ENCODE assay signal across 37 cellular contexts in the genomic region with DNA sequence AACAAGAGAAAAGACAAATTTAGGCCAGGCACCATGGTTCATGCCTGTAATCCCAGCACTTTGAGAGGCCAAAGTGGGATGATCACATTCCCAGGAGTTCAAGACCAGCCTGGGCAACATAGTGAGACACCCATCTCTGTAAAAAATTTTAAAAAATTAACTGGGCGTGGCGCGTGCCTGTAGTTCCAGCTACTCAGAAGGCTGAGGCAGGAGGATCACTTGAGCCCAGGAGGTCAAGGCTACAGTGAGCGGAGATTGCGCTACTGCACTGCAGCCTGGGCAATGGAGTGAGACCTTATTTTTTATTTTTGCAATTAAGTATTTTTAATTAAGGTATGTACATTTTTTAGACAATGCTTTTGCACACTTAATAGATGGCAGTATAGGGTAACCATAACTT.
"Had no signal": no experiment of that assay in that cellular context is flagged by ENCODE, and none has a peak within 500 bp of the region (broad histone marks: within the 10 kb centered on the region; RNA-seq: fewer than 3 reads in every experiment).

No MANE protein-coding gene starts in this region.

- H3K4me3 ChIP-seq: breast epithelium, cardiac muscle cell, colonic mucosa, dorsolateral prefrontal cortex, esophagus muscularis mucosa, gastrocnemius medialis, heart left ventricle had no signal

- H3K27ac Mint-ChIP-seq: activated B cell treated with CpG ODN at 0.5 μM for 24 hours; activated CD4-positive, alpha-beta memory T cell treated with anti-CD3 and anti-CD28 coated beads for 36 hours; activated CD4-positive, alpha-beta T cell treated with anti-CD3 and anti-CD28 coated beads for 36 hours; activated CD4-positive, alpha-beta T cell treated with anti-CD3 and anti-CD28 coated beads, Interleukin-2, amount 10 ng/mL, durations not matched to agents 24 days and 14 days; activated CD8-positive, alpha-beta memory T cell treated with anti-CD3 and anti-CD28 coated beads, Interleukin-2, amount 10 ng/mL, durations not matched to agents 7 days and 5 days; activated CD8-positive, alpha-beta T cell treated with anti-CD3 and anti-CD28 coated beads, Interleukin-2, amount 10 ng/mL, durations not matched to agents 7 days and 5 days; activated naive CD4-positive, alpha-beta T cell treated with anti-CD3 and anti-CD28 coated beads, Interleukin-2, amount 10 ng/mL, durations not matched to agents 7 days and 5 days; activated naive CD4-positive, alpha-beta T cell treated with anti-CD3 and anti-CD28 coated beads, Interleukin-2, amount 50 U/mL, for 72 hours; activated naive CD8-positive, alpha-beta T cell treated with anti-CD3 and anti-CD28 coated beads, Interleukin-2, amount 10 ng/mL, durations not matched to agents 7 days and 5 days; activated T-helper 1 cell treated with anti-CD3 and anti-CD28 coated beads, Interleukin-12 subunit alpha, Interleukin-12 subunit beta, Interleukin-2, Interleukin-4 antibody, amounts not matched to agents 30 ng/mL and 10 ng/mL and 1 ng/mL, durations not matched to agents 14 hours and 24 hours and 36 hours; activated T-helper 2 cell treated with anti-CD3 and anti-CD28 coated beads, Interferon-gamma antibody, Interleukin-2, Interleukin-4, amounts not matched to agents 10 μg/mL and 5 μg/mL and 100 μg/mL, durations not matched to agents 14 hours and 24 hours and 36 hours; effector memory CD8-positive, alpha-beta T cell; T-helper 17 cell; T-helper 2 cell treated with Interferon-gamma antibody and Interleukin-4, amounts not matched to agents 5 μg/mL and 100 μg/mL, for 36 hours had no signal

- H3K27ac ChIP-seq: breast epithelium, cardiac muscle cell, colonic mucosa, dorsolateral prefrontal cortex, esophagus muscularis mucosa, foreskin keratinocyte, gastrocnemius medialis, heart left ventricle, WERI-Rb-1 had no signal

- H3K4me1 ChIP-seq: breast epithelium, colonic mucosa had no signal

- H3K27me3 Mint-ChIP-seq: activated CD4-positive, alpha-beta memory T cell treated with anti-CD3 and anti-CD28 coated beads for 36 hours; activated CD4-positive, alpha-beta T cell treated with anti-CD3 and anti-CD28 coated beads for 36 hours; activated CD4-positive, alpha-beta T cell treated with anti-CD3 and anti-CD28 coated beads, Interleukin-2, amount 10 ng/mL, durations not matched to agents 24 days and 14 days; activated CD8-positive, alpha-beta memory T cell treated with anti-CD3 and anti-CD28 coated beads, Interleukin-2, amount 10 ng/mL, durations not matched to agents 7 days and 5 days; activated naive CD8-positive, alpha-beta T cell treated with anti-CD3 and anti-CD28 coated beads, Interleukin-2, amount 10 ng/mL, durations not matched to agents 7 days and 5 days had no signal

- DNase-seq: activated B cell treated with CpG ODN at 0.5 μM for 24 hours; activated CD4-positive, alpha-beta memory T cell treated with anti-CD3 and anti-CD28 coated beads for 36 hours; activated CD4-positive, alpha-beta T cell treated with anti-CD3 and anti-CD28 coated beads for 36 hours; activated CD4-positive, alpha-beta T cell treated with anti-CD3 and anti-CD28 coated beads, Interleukin-2, amount 10 ng/mL, durations not matched to agents 24 days and 14 days; activated CD8-positive, alpha-beta memory T cell treated with anti-CD3 and anti-CD28 coated beads, Interleukin-2, amount 10 ng/mL, durations not matched to agents 7 days and 5 days; activated CD8-positive, alpha-beta memory T cell treated with anti-CD3 and anti-CD28 coated beads, Interleukin-2, amount 50 U/mL, for 4 hours; activated CD8-positive, alpha-beta T cell treated with anti-CD3 and anti-CD28 coated beads, Interleukin-2, amount 10 ng/mL, durations not matched to agents 7 days and 5 days; activated effector memory CD4-positive, alpha-beta T cell treated with anti-CD3 and anti-CD28 coated beads, Interleukin-2, amount 50 U/mL, for 16 hours; activated naive CD4-positive, alpha-beta T cell treated with anti-CD3 and anti-CD28 coated beads, Interleukin-2, amount 10 ng/mL, durations not matched to agents 7 days and 5 days; activated naive CD8-positive, alpha-beta T cell treated with anti-CD3 and anti-CD28 coated beads, Interleukin-2, amount 10 ng/mL, durations not matched to agents 7 days and 5 days; activated T-cell treated with anti-CD3 and anti-CD28 coated beads, Interleukin-2, amount 50 U/mL, for 1 hour; activated T-cell treated with anti-CD3 and anti-CD28 coated beads, Interleukin-2, amount 50 U/mL, for 48 hours; central memory CD4-positive, alpha-beta T cell; cerebellar nuclear complex; colonic mucosa; dorsolateral prefrontal cortex; effector memory CD8-positive, alpha-beta T cell; erythroblast; foreskin keratinocyte; gastrocnemius medialis; glutamatergic neuron; heart left ventricle; T-helper 1 cell; T-helper 17 cell; T1000; WERI-Rb-1 had no signal

- H3K36me3 ChIP-seq: breast epithelium, cardiac muscle cell, colonic mucosa, esophagus muscularis mucosa, gastrocnemius medialis, heart left ventricle had no signal

- H3K9me3 ChIP-seq: ascending aorta, breast epithelium, colonic mucosa, esophagus muscularis mucosa, gastrocnemius medialis, heart left ventricle had no signal

- H3K4me3 Mint-ChIP-seq: activated B cell treated with CpG ODN at 0.5 μM for 24 hours; activated CD4-positive, alpha-beta memory T cell treated with anti-CD3 and anti-CD28 coated beads for 36 hours; activated CD4-positive, alpha-beta T cell treated with anti-CD3 and anti-CD28 coated beads, Interleukin-2, amount 10 ng/mL, durations not matched to agents 24 days and 14 days; activated CD8-positive, alpha-beta memory T cell treated with anti-CD3 and anti-CD28 coated beads, Interleukin-2, amount 10 ng/mL, durations not matched to agents 7 days and 5 days; activated CD8-positive, alpha-beta T cell treated with anti-CD3 and anti-CD28 coated beads, Interleukin-2, amount 10 ng/mL, durations not matched to agents 7 days and 5 days; activated naive CD4-positive, alpha-beta T cell treated with anti-CD3 and anti-CD28 coated beads, Interleukin-2, amount 10 ng/mL, durations not matched to agents 7 days and 5 days; activated naive CD8-positive, alpha-beta T cell treated with anti-CD3 and anti-CD28 coated beads, Interleukin-2, amount 10 ng/mL, durations not matched to agents 7 days and 5 days; dendritic cell treated with granulocyte-macrophage colony-stimulating factor and Interleukin-4, amounts not matched to agents 40 ng/mL and 50 ng/mL, for 4 days; effector memory CD8-positive, alpha-beta T cell; T-helper 17 cell; T-helper 2 cell treated with Interferon-gamma antibody and Interleukin-4, amounts not matched to agents 5 μg/mL and 100 μg/mL, for 36 hours had no signal

- H3K27me3 ChIP-seq: ascending aorta, breast epithelium, cardiac muscle cell, colonic mucosa, dorsolateral prefrontal cortex, esophagus muscularis mucosa, foreskin keratinocyte, heart left ventricle had no signal

- ATAC-seq: activated CD4-positive, alpha-beta T cell treated with anti-CD3 and anti-CD28 coated beads for 36 hours; activated CD4-positive, CD25-positive, alpha-beta regulatory T cell treated with anti-CD3 and anti-CD28 coated beads, Interleukin-2, amount 50 U/mL, for 24 hours; activated CD8-positive, alpha-beta memory T cell treated with anti-CD3 and anti-CD28 coated beads, Interleukin-2, amount 10 ng/mL, durations not matched to agents 7 days and 5 days; activated CD8-positive, alpha-beta T cell treated with anti-CD3 and anti-CD28 coated beads, Interleukin-2, amount 10 ng/mL, durations not matched to agents 7 days and 5 days; activated naive CD4-positive, alpha-beta T cell treated with anti-CD3 and anti-CD28 coated beads, Interleukin-2, amount 50 U/mL, for 72 hours; effector memory CD8-positive, alpha-beta T cell; foreskin keratinocyte; gastrocnemius medialis; heart left ventricle; T-helper 17 cell had no signal

- H3K9me3 Mint-ChIP-seq: activated B cell treated with CpG ODN at 0.5 μM for 24 hours; activated CD4-positive, alpha-beta memory T cell treated with anti-CD3 and anti-CD28 coated beads for 36 hours; activated CD4-positive, alpha-beta T cell treated with anti-CD3 and anti-CD28 coated beads, Interleukin-2, amount 10 ng/mL, durations not matched to agents 24 days and 14 days; activated naive CD4-positive, alpha-beta T cell treated with anti-CD3 and anti-CD28 coated beads, Interleukin-2, amount 10 ng/mL, durations not matched to agents 7 days and 5 days; activated naive CD4-positive, alpha-beta T cell treated with anti-CD3 and anti-CD28 coated beads, Interleukin-2, amount 50 U/mL, for 72 hours; activated naive CD8-positive, alpha-beta T cell treated with anti-CD3 and anti-CD28 coated beads, Interleukin-2, amount 10 ng/mL, durations not matched to agents 7 days and 5 days; activated T-helper 1 cell treated with anti-CD3 and anti-CD28 coated beads, Interleukin-12 subunit alpha, Interleukin-12 subunit beta, Interleukin-2, Interleukin-4 antibody, amounts not matched to agents 30 ng/mL and 10 ng/mL and 1 ng/mL, durations not matched to agents 14 hours and 24 hours and 36 hours; activated T-helper 2 cell treated with anti-CD3 and anti-CD28 coated beads, Interferon-gamma antibody, Interleukin-2, Interleukin-4, amounts not matched to agents 10 μg/mL and 5 μg/mL and 100 μg/mL, durations not matched to agents 14 hours and 24 hours and 36 hours; brain; dendritic cell treated with granulocyte-macrophage colony-stimulating factor and Interleukin-4, amounts not matched to agents 40 ng/mL and 50 ng/mL, for 4 days; effector memory CD8-positive, alpha-beta T cell; T-helper 2 cell treated with Interferon-gamma antibody and Interleukin-4, amounts not matched to agents 5 μg/mL and 100 μg/mL, for 36 hours had no signal
